In genomic region chr5:10077721-10078551, GRCh38 we compare ENCODE assay signal across 29 cellular contexts.
DNase-seq lines count a peak whose midpoint lies in the region; ATAC-seq and TF ChIP-seq lines count a peak whose summit lies in the region.
"Had no signal": no experiment of that assay in that cellular context is flagged by ENCODE, and none has a peak within 500 bp of the region (broad histone marks: within the 10 kb centered on the region; RNA-seq: fewer than 3 reads in every experiment).

No MANE protein-coding gene starts in this region.

- H3K9me3 Mint-ChIP-seq in HFFc6 = no peaks in the 10 kb centered on the region
- H3K9me3 Mint-ChIP-seq in osteocyte (ENCODE audit: unreplicated experiment) = no peaks in the 10 kb centered on the region
- H3K9me3 Mint-ChIP-seq in stimulated activated naive B cell treated with anti-CD40 and anti-IgM and Interleukin-4, amounts not matched to agents 10 μg/mL and 1 μg/mL and 100 μg/mL, for 72 hours = peaks cover 0 to 2% of the 10 kb centered on the region in 2 donors
- H3K9me3 Mint-ChIP-seq: activated naive CD8-positive, alpha-beta T cell treated with anti-CD3 and anti-CD28 coated beads, Interleukin-2, amount 10 ng/mL, durations not matched to agents 7 days and 5 days had no signal

- H3K36me3 ChIP-seq in fibroblast of lung (ENCODE audit: control insufficient read depth, insufficient read depth, low read length) = no peaks in the 10 kb centered on the region
- H3K36me3 ChIP-seq: BE2C, brain microvascular endothelial cell, MG63, sigmoid colon, suprapubic skin had no signal

- H3K79me2 ChIP-seq in fibroblast of lung (ENCODE audit: control insufficient read depth, insufficient read depth, low read length) = no peaks in the 10 kb centered on the region
- H3K79me2 ChIP-seq: parathyroid adenoma had no signal

- H3K27ac Mint-ChIP-seq in HFFc6 (peak overlapping the region; percentile 95), osteocyte (ENCODE audit: unreplicated experiment) (peak overlapping the region; percentile 45)
- no peak overlapping the region for H3K27ac Mint-ChIP-seq in stimulated activated naive B cell treated with anti-CD40 and anti-IgM and Interleukin-4, amounts not matched to agents 10 μg/mL and 1 μg/mL and 100 μg/mL, for 72 hours
- H3K27ac Mint-ChIP-seq: activated naive CD8-positive, alpha-beta T cell treated with anti-CD3 and anti-CD28 coated beads, Interleukin-2, amount 10 ng/mL, durations not matched to agents 7 days and 5 days; effector memory CD8-positive, alpha-beta T cell; naive thymus-derived CD4-positive, alpha-beta T cell; T-helper 2 cell treated with Interferon-gamma antibody and Interleukin-4, amounts not matched to agents 5 μg/mL and 100 μg/mL, for 36 hours; WTC11 had no signal

- H4K20me1 ChIP-seq in fibroblast of lung (ENCODE audit: control insufficient read depth, extremely low read depth, insufficient read depth, low read length) = no peaks in the 10 kb centered on the region

- H3K4me3 Mint-ChIP-seq in HFFc6 = peak overlapping the region; percentile 79
- no peak overlapping the region for H3K4me3 Mint-ChIP-seq in osteocyte (ENCODE audit: unreplicated experiment)
- H3K4me3 Mint-ChIP-seq in stimulated activated naive B cell treated with anti-CD40 and anti-IgM and Interleukin-4, amounts not matched to agents 10 μg/mL and 1 μg/mL and 100 μg/mL, for 72 hours = no peak overlapping the region
- H3K4me3 Mint-ChIP-seq: activated naive CD8-positive, alpha-beta T cell treated with anti-CD3 and anti-CD28 coated beads, Interleukin-2, amount 10 ng/mL, durations not matched to agents 7 days and 5 days; effector memory CD8-positive, alpha-beta T cell; naive thymus-derived CD4-positive, alpha-beta T cell; T-helper 2 cell treated with Interferon-gamma antibody and Interleukin-4, amounts not matched to agents 5 μg/mL and 100 μg/mL, for 36 hours; WTC11 had no signal

- ATAC-seq in stimulated activated naive B cell treated with anti-CD40 and anti-IgM and Interleukin-4, amounts not matched to agents 10 μg/mL and 1 μg/mL and 100 μg/mL, for 72 hours (replicated peaks) = no peak
- ATAC-seq in HG03342 (IDR thresholded peaks at IDR 0.05; ENCODE audit: unreplicated experiment) = no peak
- no peak for ATAC-seq in HG02571 (IDR thresholded peaks at IDR 0.05; ENCODE audit: unreplicated experiment)
- ATAC-seq in GM21367 (IDR thresholded peaks at IDR 0.05; ENCODE audit: unreplicated experiment) = no peak
- ATAC-seq: effector memory CD8-positive, alpha-beta T cell; esophagus mucosa; left colon; naive thymus-derived CD4-positive, alpha-beta T cell; WTC11 had no signal

- TF ChIP-seq CTCF in HFFc6 (IDR thresholded peaks at IDR 0.05) = no peak
- TF ChIP-seq CTCF in fibroblast of lung (conservative IDR thresholded peaks at IDR 0.05 in 1 of 2, IDR thresholded peaks at IDR 0.05 in 1 of 2; ENCODE audit: low read depth in 1 of 2, low read length in 2 of 2) = no peak
- TF ChIP-seq CTCF in osteocyte (IDR thresholded peaks at IDR 0.05) = no peak

- H3K9ac ChIP-seq in fibroblast of lung (ENCODE audit: insufficient read depth, low read length) = no peak overlapping the region
- H3K9ac ChIP-seq: parathyroid adenoma had no signal

- DNase-seq in AG20443 (ENCODE audit: low spot score) (peak; percentile 87), HFFc6 (peak; percentile 72), fibroblast of lung (ENCODE audit: low read depth in 2 of 2) (peak; percentile 35 to 43), osteocyte (ENCODE audit: extremely low spot score, unreplicated experiment) (no peak)
- no peak for DNase-seq in stimulated activated naive B cell treated with anti-CD40 and anti-IgM and Interleukin-4, amounts not matched to agents 10 μg/mL and 1 μg/mL and 100 μg/mL, for 72 hours
- DNase-seq: activated CD4-positive, alpha-beta T cell treated with anti-CD3 and anti-CD28 coated beads, Interleukin-2, amount 50 U/mL, for 48 hours; activated CD8-positive, alpha-beta memory T cell treated with anti-CD3 and anti-CD28 coated beads, Interleukin-2, amount 50 U/mL, for 48 hours; activated naive CD8-positive, alpha-beta T cell treated with anti-CD3 and anti-CD28 coated beads, Interleukin-2, amount 10 ng/mL, durations not matched to agents 7 days and 5 days; BE2C; brain microvascular endothelial cell; DND-41; effector memory CD8-positive, alpha-beta T cell; head of caudate nucleus; left colon; MG63; naive thymus-derived CD4-positive, alpha-beta T cell; NCI-H1417 treated with DMSO at 0.1 percent for 48 hours; NCI-H526; RPMI8226; sigmoid colon had no signal

- H3K4me3 ChIP-seq in fibroblast of lung (replicated peaks in 1 of 4; ENCODE audit: control extremely low read depth in 1 of 4, insufficient read depth in 1 of 4, low read depth in 3 of 4, low read length in 4 of 4) = peak overlapping the region in 1 of 4 experiments; percentile 30
- H3K4me3 ChIP-seq: MG63, sigmoid colon, SK-N-MC, suprapubic skin had no signal

- no peaks in the 10 kb centered on the region for H3K4me1 ChIP-seq in fibroblast of lung (ENCODE audit: control insufficient read depth, extremely low read depth, insufficient read depth, low read length)
- H3K4me1 ChIP-seq: BE2C, parathyroid adenoma, sigmoid colon, suprapubic skin had no signal

- H2AFZ ChIP-seq in fibroblast of lung (ENCODE audit: low read length) = peak overlapping the region; percentile 6
- H2AFZ ChIP-seq: parathyroid adenoma had no signal

- H3K27ac ChIP-seq in fibroblast of lung (ENCODE audit: insufficient read depth, low read length) = peak overlapping the region; percentile 82
- H3K27ac ChIP-seq: brain microvascular endothelial cell, parathyroid adenoma, sigmoid colon, SK-N-MC, suprapubic skin had no signal

- no peaks in the 10 kb centered on the region for H3K9me3 ChIP-seq in fibroblast of lung (ENCODE audit: control insufficient read depth, insufficient read depth, low read depth, low read length)
- H3K9me3 ChIP-seq: BE2C, MG63, sigmoid colon, suprapubic skin had no signal

- H3K4me2 ChIP-seq in fibroblast of lung (ENCODE audit: extremely low read depth, insufficient read depth, low read length) = peak overlapping the region; percentile 76

- H3K4me1 Mint-ChIP-seq in HFFc6 (ENCODE audit: low read depth) = peaks cover 25% of the 10 kb centered on the region
- peaks cover 14% of the 10 kb centered on the region for H3K4me1 Mint-ChIP-seq in osteocyte (ENCODE audit: unreplicated experiment)
- H3K4me1 Mint-ChIP-seq in stimulated activated naive B cell treated with anti-CD40 and anti-IgM and Interleukin-4, amounts not matched to agents 10 μg/mL and 1 μg/mL and 100 μg/mL, for 72 hours = no peaks in the 10 kb centered on the region
- H3K4me1 Mint-ChIP-seq: activated naive CD8-positive, alpha-beta T cell treated with anti-CD3 and anti-CD28 coated beads, Interleukin-2, amount 10 ng/mL, durations not matched to agents 7 days and 5 days; naive thymus-derived CD4-positive, alpha-beta T cell had no signal

- H3K27me3 ChIP-seq in fibroblast of lung (ENCODE audit: control insufficient read depth, insufficient read depth, low read length) = no peaks in the 10 kb centered on the region
- H3K27me3 ChIP-seq: BE2C, brain microvascular endothelial cell, MG63, sigmoid colon, suprapubic skin had no signal

- H3K27me3 Mint-ChIP-seq in HFFc6 (ENCODE audit: insufficient read depth) = peaks cover 2% of the 10 kb centered on the region
- peaks cover 14% of the 10 kb centered on the region for H3K27me3 Mint-ChIP-seq in osteocyte (ENCODE audit: unreplicated experiment)
- peaks cover 0 to 3% of the 10 kb centered on the region in 2 donors for H3K27me3 Mint-ChIP-seq in stimulated activated naive B cell treated with anti-CD40 and anti-IgM and Interleukin-4, amounts not matched to agents 10 μg/mL and 1 μg/mL and 100 μg/mL, for 72 hours
- H3K27me3 Mint-ChIP-seq: activated naive CD8-positive, alpha-beta T cell treated with anti-CD3 and anti-CD28 coated beads, Interleukin-2, amount 10 ng/mL, durations not matched to agents 7 days and 5 days; effector memory CD8-positive, alpha-beta T cell had no signal

- H3K36me3 Mint-ChIP-seq in HFFc6 (ENCODE audit: low read depth) = no peaks in the 10 kb centered on the region
- no peaks in the 10 kb centered on the region for H3K36me3 Mint-ChIP-seq in osteocyte (ENCODE audit: unreplicated experiment)
- no peaks in the 10 kb centered on the region for H3K36me3 Mint-ChIP-seq in stimulated activated naive B cell treated with anti-CD40 and anti-IgM and Interleukin-4, amounts not matched to agents 10 μg/mL and 1 μg/mL and 100 μg/mL, for 72 hours
- H3K36me3 Mint-ChIP-seq: activated naive CD8-positive, alpha-beta T cell treated with anti-CD3 and anti-CD28 coated beads, Interleukin-2, amount 10 ng/mL, durations not matched to agents 7 days and 5 days; naive thymus-derived CD4-positive, alpha-beta T cell had no signal

Comparison
In these comparisons a context has a peak if more than half of its experiments do, and no peak if none do; other contexts are left out.
1. DNase-seq: peak in AG20443 (single experiment), HFFc6 (single experiment) and fibroblast of lung (2 of 2); none in osteocyte (single experiment) and stimulated activated naive B cell treated with anti-CD40 and anti-IgM and Interleukin-4, amounts not matched to agents 10 μg/mL and 1 μg/mL and 100 μg/mL, for 72 hours (single experiment).